In genomic region chr1:216815239-216815955, GRCh38 we compare ENCODE assay signal across 11 cellular contexts.
DNase-seq lines count a peak whose midpoint lies in the region; ATAC-seq and TF ChIP-seq lines count a peak whose summit lies in the region.
"Had no signal": no experiment of that assay in that cellular context is flagged by ENCODE, and none has a peak within 500 bp of the region (broad histone marks: within the 10 kb centered on the region; RNA-seq: fewer than 3 reads in every experiment).

No MANE protein-coding gene starts in this region.

- H3K36me3 ChIP-seq in A673 (ENCODE audit: insufficient read depth, low read length, poor library complexity, severe bottlenecking) = no peaks in the 10 kb centered on the region
- H3K36me3 ChIP-seq in Caco-2 (ENCODE audit: control insufficient read depth, insufficient read depth, low read length) = no peaks in the 10 kb centered on the region

- no peak overlapping the region for H3K4me3 ChIP-seq in A673 (ENCODE audit: low read depth, low read length, poor library complexity, severe bottlenecking)
- H3K4me3 ChIP-seq in lower leg skin (ENCODE audit: low read depth, poor library complexity, severe bottlenecking) = no peak overlapping the region
- H3K4me3 ChIP-seq in Caco-2 (ENCODE audit: low read depth, low read length) = no peak overlapping the region
- H3K4me3 ChIP-seq: K562 had no signal

- TF ChIP-seq CTCF in A673 (conservative IDR thresholded peaks at IDR 0.05; ENCODE audit: low read depth, low read length) (no peak), lower leg skin (IDR thresholded peaks at IDR 0.05) (no peak), Caco-2 (IDR thresholded peaks at IDR 0.05; ENCODE audit: insufficient read depth in 1 of 2, low read depth in 1 of 2, low read length in 1 of 2, severe bottlenecking in 1 of 2, unreplicated experiment in 1 of 2) (no peak)

- no peak for TF ChIP-seq POLR2A in lower leg skin (IDR thresholded peaks at IDR 0.05)

- 23 to 53% methylated on average over 9 of the region's 9 CpGs for WGBS in lower leg skin, 2 donors

- no peak for ATAC-seq in HG02759 (IDR thresholded peaks at IDR 0.05; ENCODE audit: unreplicated experiment)
- ATAC-seq in GM18873 (IDR thresholded peaks at IDR 0.05; ENCODE audit: low FRiP score, unreplicated experiment) = no peak
- ATAC-seq: activated naive CD8-positive, alpha-beta T cell treated with anti-CD3 and anti-CD28 coated beads, Interleukin-2, amount 50 U/mL, for 24 hours; K562 had no signal

- H3K4me1 Mint-ChIP-seq in Caco-2 (ENCODE audit: low read depth, unreplicated experiment) = no peaks in the 10 kb centered on the region
- H3K4me1 Mint-ChIP-seq: activated naive CD8-positive, alpha-beta T cell treated with anti-CD3 and anti-CD28 coated beads, Interleukin-2, amount 50 U/mL, for 24 hours had no signal

- DNase-seq in A673 (ENCODE audit: low spot score) (peak; percentile 7), NCI-H1694 (lab: John Stamatoyannopoulos, UW) (peak; percentile 99), astrocyte of the hippocampus (ENCODE audit: low read depth, low spot score) (peak; percentile 57), lower leg skin (ENCODE audit: low spot score in 2 of 2) (peak; percentile 16 to 86), Caco-2 (no peak)
- no peak for DNase-seq in activated effector memory CD4-positive, alpha-beta T cell treated with Interleukin-2 at 50 U/mL for 16 hours
- DNase-seq: activated naive CD8-positive, alpha-beta T cell treated with anti-CD3 and anti-CD28 coated beads, Interleukin-2, amount 50 U/mL, for 24 hours had no signal

- BruUV-seq in A673 (replicated peaks; lab: Mats Ljungman, UMichigan) (no TSS peak), Caco-2 (replicated peaks; lab: Mats Ljungman, UMichigan) (no TSS peak)

- peaks cover 11% of the 10 kb centered on the region for H3K27me3 Mint-ChIP-seq in Caco-2 (ENCODE audit: insufficient read depth, unreplicated experiment)
- H3K27me3 Mint-ChIP-seq: activated naive CD8-positive, alpha-beta T cell treated with anti-CD3 and anti-CD28 coated beads, Interleukin-2, amount 50 U/mL, for 24 hours; stimulated activated naive CD8-positive, alpha-beta T cell treated with anti-CD3 and anti-CD28 coated beads, Interleukin-15, Interleukin-2, amounts not matched to agents 100 ng/mL and 50 ng/mL, for 24 hours had no signal

- POLR2A ChIA-PET in A673 (lab: Charles Lee; ENCODE audit: low non-redundant PET) (no interaction called here), Caco-2 (lab: Charles Lee) (no interaction called here)

- no peak overlapping the region for H3K27ac ChIP-seq in A673 (ENCODE audit: low read depth, low read length, poor library complexity, severe bottlenecking)

- H3K4me3 Mint-ChIP-seq in Caco-2 (ENCODE audit: unreplicated experiment) = no peak overlapping the region
- H3K4me3 Mint-ChIP-seq: activated naive CD8-positive, alpha-beta T cell treated with anti-CD3 and anti-CD28 coated beads, Interleukin-2, amount 50 U/mL, for 24 hours; stimulated activated naive CD8-positive, alpha-beta T cell treated with anti-CD3 and anti-CD28 coated beads, Interleukin-15, Interleukin-2, amounts not matched to agents 100 ng/mL and 50 ng/mL, for 24 hours had no signal

- no peaks in the 10 kb centered on the region for H3K36me3 Mint-ChIP-seq in Caco-2 (ENCODE audit: insufficient read depth, unreplicated experiment)

- H3K9me3 ChIP-seq in A673 (ENCODE audit: low read depth, low read length, poor library complexity, severe bottlenecking) (no peaks in the 10 kb centered on the region), Caco-2 (no peaks in the 10 kb centered on the region)

- H3K9me3 Mint-ChIP-seq in Caco-2 (ENCODE audit: unreplicated experiment) = no peaks in the 10 kb centered on the region

- intact Hi-C loops in A673 (cut with micrococcal nuclease; ENCODE audit: unreplicated experiment) = no loop called here
- intact Hi-C loops in lower leg skin (cut with DNase I; ENCODE audit: low total_unique reads) = no loop called here
- intact Hi-C loops in Caco-2 (cut with micrococcal nuclease; ENCODE audit: unreplicated experiment) = no loop called here

- no peak overlapping the region for H3K27ac Mint-ChIP-seq in Caco-2 (ENCODE audit: unreplicated experiment)
- H3K27ac Mint-ChIP-seq: activated naive CD8-positive, alpha-beta T cell treated with anti-CD3 and anti-CD28 coated beads, Interleukin-2, amount 50 U/mL, for 24 hours; stimulated activated naive CD8-positive, alpha-beta T cell treated with anti-CD3 and anti-CD28 coated beads, Interleukin-15, Interleukin-2, amounts not matched to agents 100 ng/mL and 50 ng/mL, for 24 hours had no signal

- CTCF ChIA-PET in A673 (lab: Charles Lee) (no interaction called here), Caco-2 (lab: Charles Lee) (no interaction called here)

- H3K4me1 ChIP-seq in A673 (ENCODE audit: insufficient read depth, low read length, poor library complexity, severe bottlenecking) (no peaks in the 10 kb centered on the region), Caco-2 (0 out of 2 replicates have a peak, but pooled peaks cover 4% of the 10 kb centered on the region)

- H3K27me3 ChIP-seq in A673 (replicated peaks; ENCODE audit: insufficient read depth, low read depth, low read length, poor library complexity) (peaks cover 53% of the 10 kb centered on the region), Caco-2 (replicated peaks; ENCODE audit: control insufficient read depth, insufficient read depth, low read length) (no peaks in the 10 kb centered on the region)

Comparison
In these comparisons a context has a peak if more than half of its experiments do, and no peak if none do; other contexts are left out.
1. DNase-seq: peak in A673 (single experiment), NCI-H1694 (single experiment), astrocyte of the hippocampus (single experiment) and lower leg skin (2 of 2); none in Caco-2 (0 of 2) and activated effector memory CD4-positive, alpha-beta T cell treated with Interleukin-2 at 50 U/mL for 16 hours (single experiment).